ENCODE assay signal across 2 cellular contexts in the genomic region with DNA sequence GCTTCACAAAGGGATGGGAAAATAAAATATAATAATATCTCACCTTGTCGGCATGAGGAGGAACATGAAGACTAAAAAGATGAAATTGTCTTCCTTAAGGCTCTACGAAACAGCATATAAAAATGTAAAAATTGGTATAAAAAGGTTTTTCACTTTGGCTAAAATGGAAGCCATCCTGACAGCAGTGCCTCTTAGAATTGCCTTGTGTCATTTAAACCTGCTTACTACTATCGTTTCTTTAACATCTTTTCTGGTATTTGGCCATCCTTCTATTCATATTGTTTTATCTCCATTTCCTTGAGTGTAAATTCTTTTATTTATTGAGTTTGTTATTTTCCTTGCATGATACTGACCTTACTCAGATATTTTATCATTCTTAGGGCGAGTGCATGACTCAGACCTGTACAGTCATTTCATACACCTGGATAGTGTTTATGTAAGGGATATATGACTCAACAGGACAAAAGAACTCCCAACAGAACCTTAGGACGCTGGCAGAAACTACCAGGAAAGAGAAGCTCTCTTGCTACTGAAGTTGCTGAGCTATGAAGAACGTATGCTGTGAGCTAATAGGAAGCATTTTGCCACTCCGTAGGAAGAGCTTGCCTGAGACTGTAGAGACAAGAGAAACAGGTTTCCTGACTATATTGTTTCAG.
TF ChIP-seq lines count a peak whose summit lies in the region.

No MANE protein-coding gene starts in this region.

TF ChIP-seq in A549, 52 proteins besides CTCF, POLR2A, EP300 and RAD21 (continues in another document):
- TF ChIP-seq ZC3H11A (IDR thresholded peaks at IDR 0.05) = no peak
- TF ChIP-seq EHF (CRISPR knock-in tag; IDR thresholded peaks at IDR 0.05) = no peak
- TF ChIP-seq BCL3 (IDR thresholded peaks at IDR 0.05) = no peak
- TF ChIP-seq HES2 (IDR thresholded peaks at IDR 0.05) = no peak
- TF ChIP-seq MAZ (IDR thresholded peaks at IDR 0.05; ENCODE audit: borderline replicate concordance, low read depth, low read length) = no peak
- no peak for TF ChIP-seq NR3C1 (IDR thresholded peaks at IDR 0.05)
- no peak for TF ChIP-seq EHMT2 (IDR thresholded peaks at IDR 0.05; ENCODE audit: low read depth)
- TF ChIP-seq, protein P1, sequence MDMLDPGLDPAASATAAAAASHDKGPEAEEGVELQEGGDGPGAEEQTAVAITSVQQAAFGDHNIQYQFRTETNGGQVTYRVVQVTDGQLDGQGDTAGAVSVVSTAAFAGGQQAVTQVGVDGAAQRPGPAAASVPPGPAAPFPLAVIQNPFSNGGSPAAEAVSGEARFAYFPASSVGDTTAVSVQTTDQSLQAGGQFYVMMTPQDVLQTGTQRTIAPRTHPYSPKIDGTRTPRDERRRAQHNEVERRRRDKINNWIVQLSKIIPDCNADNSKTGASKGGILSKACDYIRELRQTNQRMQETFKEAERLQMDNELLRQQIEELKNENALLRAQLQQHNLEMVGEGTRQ (IDR thresholded peaks at IDR 0.05) = no peak
- no peak for TF ChIP-seq CHD2 (IDR thresholded peaks at IDR 0.05; ENCODE audit: low read length, partially characterized antibody)
- no peak for TF ChIP-seq KDM5A (IDR thresholded peaks at IDR 0.05)
- no peak for TF ChIP-seq ELK1 (IDR thresholded peaks at IDR 0.05; ENCODE audit: low read depth, low read length)
- no peak for TF ChIP-seq HOXB5 (CRISPR knock-in tag; IDR thresholded peaks at IDR 0.05)
- TF ChIP-seq FOSB (CRISPR knock-in tag; IDR thresholded peaks at IDR 0.05) = no peak
- TF ChIP-seq POLR2AphosphoS2 (conservative IDR thresholded peaks at IDR 0.05; ENCODE audit: low read length) = no peak
- no peak for TF ChIP-seq HOXA7 (CRISPR knock-in tag; IDR thresholded peaks at IDR 0.05)
- TF ChIP-seq FOXS1 (CRISPR knock-in tag; IDR thresholded peaks at IDR 0.05) = peak; percentile 89; the same call in 1 of the 2 replicates
- TF ChIP-seq HMGXB4 (CRISPR knock-in tag; IDR thresholded peaks at IDR 0.05; ENCODE audit: borderline replicate concordance) = no peak
- no peak for TF ChIP-seq CHD4 (IDR thresholded peaks at IDR 0.05; ENCODE audit: borderline replicate concordance)
- TF ChIP-seq HOXB13 (CRISPR knock-in tag; IDR thresholded peaks at IDR 0.05; ENCODE audit: low read depth) = no peak
- TF ChIP-seq MAFK (IDR thresholded peaks at IDR 0.05; ENCODE audit: partially characterized antibody) = peak; percentile 87
- peak; percentile 91 for TF ChIP-seq FOSL2 (IDR thresholded peaks at IDR 0.05)
- TF ChIP-seq FOSL2 (CRISPR knock-in tag; IDR thresholded peaks at IDR 0.05) = peak; percentile 96
- no peak for TF ChIP-seq RCOR1 (IDR thresholded peaks at IDR 0.05; ENCODE audit: low read depth, low read length)
- TF ChIP-seq HDAC2 (IDR thresholded peaks at IDR 0.05) = no peak
- TF ChIP-seq, protein P2, sequence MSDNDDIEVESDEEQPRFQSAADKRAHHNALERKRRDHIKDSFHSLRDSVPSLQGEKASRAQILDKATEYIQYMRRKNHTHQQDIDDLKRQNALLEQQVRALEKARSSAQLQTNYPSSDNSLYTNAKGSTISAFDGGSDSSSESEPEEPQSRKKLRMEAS (IDR thresholded peaks at IDR 0.05) = no peak
- no peak for TF ChIP-seq SREBF2 (IDR thresholded peaks at IDR 0.05)
- TF ChIP-seq ZFP36 (IDR thresholded peaks at IDR 0.05; ENCODE audit: borderline replicate concordance, partially characterized antibody) = no peak
- no peak for TF ChIP-seq RARB (CRISPR knock-in tag; IDR thresholded peaks at IDR 0.05)
- no peak for TF ChIP-seq TFCP2L1 (CRISPR knock-in tag; IDR thresholded peaks at IDR 0.05)
- TF ChIP-seq PHF8 (IDR thresholded peaks at IDR 0.05; ENCODE audit: borderline replicate concordance, low read depth) = no peak
- TF ChIP-seq RFX5 (IDR thresholded peaks at IDR 0.05) = no peak
- TF ChIP-seq GATA3 (IDR thresholded peaks at IDR 0.05; ENCODE audit: borderline replicate concordance) = peak; percentile 59; the same call in 1 of the 2 replicates
- TF ChIP-seq, protein P3, sequence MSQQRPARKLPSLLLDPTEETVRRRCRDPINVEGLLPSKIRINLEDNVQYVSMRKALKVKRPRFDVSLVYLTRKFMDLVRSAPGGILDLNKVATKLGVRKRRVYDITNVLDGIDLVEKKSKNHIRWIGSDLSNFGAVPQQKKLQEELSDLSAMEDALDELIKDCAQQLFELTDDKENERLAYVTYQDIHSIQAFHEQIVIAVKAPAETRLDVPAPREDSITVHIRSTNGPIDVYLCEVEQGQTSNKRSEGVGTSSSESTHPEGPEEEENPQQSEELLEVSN (IDR thresholded peaks at IDR 0.05; ENCODE audit: borderline replicate concordance, low read depth) = no peak
- no peak for TF ChIP-seq ESRRA (IDR thresholded peaks at IDR 0.05; ENCODE audit: borderline replicate concordance, low read length)

TF ChIP-seq in HepG2, 621 proteins besides CTCF, POLR2A, EP300 and RAD21:
- TF ChIP-seq CCAR2 (optimal IDR thresholded peaks at IDR 0.05; ENCODE audit: low read depth, low read length) = no peak
- peak; percentile 73 for TF ChIP-seq FOSL2 (CRISPR knock-in tag; IDR thresholded peaks at IDR 0.05)
- peak; percentile 48; the same call in 1 of the 2 replicates for TF ChIP-seq FOSL1 (CRISPR knock-in tag; IDR thresholded peaks at IDR 0.05; ENCODE audit: borderline replicate concordance)
- peak; percentile 65 for TF ChIP-seq MAFF (IDR thresholded peaks at IDR 0.05; ENCODE audit: low read depth, low read length)
- TF ChIP-seq, protein P4, sequence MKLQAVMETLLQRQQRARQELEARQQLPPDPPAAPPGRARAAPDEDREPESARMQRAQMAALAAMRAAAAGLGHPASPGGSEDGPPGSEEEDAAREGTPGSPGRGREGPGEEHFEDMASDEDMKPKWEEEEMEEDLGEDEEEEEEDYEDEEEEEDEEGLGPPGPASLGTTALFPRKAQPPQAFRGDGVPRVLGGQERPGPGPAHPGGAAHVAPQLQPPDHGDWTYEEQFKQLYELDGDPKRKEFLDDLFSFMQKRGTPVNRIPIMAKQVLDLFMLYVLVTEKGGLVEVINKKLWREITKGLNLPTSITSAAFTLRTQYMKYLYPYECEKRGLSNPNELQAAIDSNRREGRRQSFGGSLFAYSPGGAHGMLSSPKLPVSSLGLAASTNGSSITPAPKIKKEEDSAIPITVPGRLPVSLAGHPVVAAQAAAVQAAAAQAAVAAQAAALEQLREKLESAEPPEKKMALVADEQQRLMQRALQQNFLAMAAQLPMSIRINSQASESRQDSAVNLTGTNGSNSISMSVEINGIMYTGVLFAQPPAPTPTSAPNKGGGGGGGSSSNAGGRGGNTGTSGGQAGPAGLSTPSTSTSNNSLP (IDR thresholded peaks at IDR 0.05; ENCODE audit: low read depth, low read length) = 0 out of 2 replicates have a peak, but pooled peaks have one; percentile 16
- TF ChIP-seq ELF3 (CRISPR knock-in tag; IDR thresholded peaks at IDR 0.05) = 0 out of 2 replicates have a peak, but pooled peaks have one; percentile 20
- TF ChIP-seq MAFK (conservative IDR thresholded peaks at IDR 0.05 in 1 of 2, IDR thresholded peaks at IDR 0.05 in 1 of 2; ENCODE audit: low read length in 2 of 2) = peak; percentile 42 to 62
- TF ChIP-seq HNRNPK (IDR thresholded peaks at IDR 0.05; ENCODE audit: low read depth, low read length, poor library complexity, severe bottlenecking) = no peak
- no peak for TF ChIP-seq ZNF432 (CRISPR knock-in tag; IDR thresholded peaks at IDR 0.05; ENCODE audit: borderline replicate concordance)
